ENCODE assay signal across 12 cellular contexts in genomic region chr9:130368631-130369103, GRCh38.
A peak's percentile ranks its signal among the peaks of the same experiment; 100 is the strongest.
DNase-seq lines count a peak whose midpoint lies in the region; ATAC-seq and TF ChIP-seq lines count a peak whose summit lies in the region.
"Had no signal": no experiment of that assay in that cellular context is flagged by ENCODE, and none has a peak within 500 bp of the region (broad histone marks: within the 10 kb centered on the region; RNA-seq: fewer than 3 reads in every experiment).

No MANE protein-coding gene starts in this region.

- H3F3A ChIP-seq in PC-3 (ENCODE audit: low read length, unreplicated experiment) = no peaks in the 10 kb centered on the region

- intact Hi-C loops in PC-3 (cut with micrococcal nuclease) = no loop called here
- intact Hi-C loops in vagina (cut with DNase I) = no loop called here
- intact Hi-C loops in sciatic nerve (cut with DNase I) = no loop called here

- no peak overlapping the region for H2AFZ ChIP-seq in PC-3 (ENCODE audit: low read length)

- no peaks in the 10 kb centered on the region for H3K9me3 ChIP-seq in PC-3 (ENCODE audit: low read length)
- no peaks in the 10 kb centered on the region for H3K9me3 ChIP-seq in vagina

- no TSS peak for BruUV-seq in PC-3 (replicated peaks; lab: Mats Ljungman, UMichigan)

- no peaks in the 10 kb centered on the region for H4K20me1 ChIP-seq in PC-3 (ENCODE audit: low read length)

- no peak overlapping the region for H3K4me2 ChIP-seq in PC-3 (ENCODE audit: low read length)

- no peaks in the 10 kb centered on the region for H3K9me2 ChIP-seq in PC-3 (replicated peaks; ENCODE audit: low read length)

- DNase-seq in activated CD8-positive, alpha-beta memory T cell treated with anti-CD3 and anti-CD28 coated beads, Interleukin-2, amount 50 U/mL, for 24 hours (ENCODE audit: extremely low read depth) = peak; percentile 3
- no peak for DNase-seq in activated CD8-positive, alpha-beta memory T cell treated with anti-CD3 and anti-CD28 coated beads, Interleukin-2, amount 50 U/mL, for 48 hours
- DNase-seq in PC-3 (no peak), vagina (ENCODE audit: extremely low spot score in 2 of 2) (no peak), GM10248 (ENCODE audit: extremely low spot score) (no peak), sciatic nerve (ENCODE audit: low spot score) (no peak)
- DNase-seq in central memory CD4-positive, alpha-beta T cell = peak; percentile 3
- peak; percentile 5 to 11 for DNase-seq in stimulated activated CD8-positive, alpha-beta memory T cell treated with anti-CD3 and anti-CD28 coated beads, Interleukin-7, amount 100 ng/mL, for 48 hours (ENCODE audit: extremely low read depth in 1 of 2, low read depth in 1 of 2)
- DNase-seq: anterior cingulate cortex; CD8-positive, alpha-beta memory T cell; NCI-H1048; T-cell had no signal

- no peak overlapping the region for H3K27ac ChIP-seq in PC-3 (ENCODE audit: low read length)
- no peak overlapping the region for H3K27ac ChIP-seq in vagina

- TF ChIP-seq POLR2A in vagina (IDR thresholded peaks at IDR 0.05) = no peak

- TF ChIP-seq CTCF in PC-3 (conservative IDR thresholded peaks at IDR 0.05; ENCODE audit: low read depth, low read length) (peak; percentile 35), vagina (IDR thresholded peaks at IDR 0.05) (no peak), GM10248 (IDR thresholded peaks at IDR 0.05; ENCODE audit: control extremely low read depth, extremely low read depth, low read depth, missing control alignments) (no peak)

- no peaks in the 10 kb centered on the region for H3K27me3 ChIP-seq in PC-3 (ENCODE audit: low read length)
- no peaks in the 10 kb centered on the region for H3K27me3 ChIP-seq in vagina

- no peaks in the 10 kb centered on the region for H3K79me2 ChIP-seq in PC-3 (ENCODE audit: low read length)

- POLR2A ChIA-PET in PC-3 (lab: Charles Lee; ENCODE audit: unreplicated experiment) = no interaction called here
- POLR2A ChIA-PET in GM10248 (lab: Yijun Ruan, JAX) = no interaction called here

- H3K4me3 ChIP-seq in PC-3 (ENCODE audit: low read length) (no peak overlapping the region), vagina (no peak overlapping the region)

- no peak overlapping the region for H3K9ac ChIP-seq in PC-3 (ENCODE audit: low read length)

- CTCF ChIA-PET in PC-3 (lab: Charles Lee) (no interaction called here), GM10248 (lab: Yijun Ruan, JAX) (interaction anchor here (1.3 kb wide), 1 partner anchor 248 kb away, joined by 3 read pairs; no protein-coding TSS in a partner anchor)

- H3K4me1 ChIP-seq in PC-3 (ENCODE audit: insufficient read depth, low read length) (peaks cover 12% of the 10 kb centered on the region), vagina (no peaks in the 10 kb centered on the region)

- no peak for ATAC-seq in PC-3
- ATAC-seq in sciatic nerve = no peak

- H3K36me3 ChIP-seq in PC-3 (ENCODE audit: low read depth, low read length) = no peaks in the 10 kb centered on the region
- no peaks in the 10 kb centered on the region for H3K36me3 ChIP-seq in vagina

Comparison
In these comparisons a context has a peak if more than half of its experiments do, and no peak if none do; other contexts are left out.
1. DNase-seq: peak in activated CD8-positive, alpha-beta memory T cell treated with anti-CD3 and anti-CD28 coated beads, Interleukin-2, amount 50 U/mL, for 24 hours (single experiment), central memory CD4-positive, alpha-beta T cell (single experiment) and stimulated activated CD8-positive, alpha-beta memory T cell treated with anti-CD3 and anti-CD28 coated beads, Interleukin-7, amount 100 ng/mL, for 48 hours (2 of 2); none in activated CD8-positive, alpha-beta memory T cell treated with anti-CD3 and anti-CD28 coated beads, Interleukin-2, amount 50 U/mL, for 48 hours (single experiment), PC-3 (single experiment), vagina (0 of 2), GM10248 (single experiment) and sciatic nerve (single experiment).